Comparison of ENCODE assay signal across 8 cellular contexts in genomic region chr17:48037036-48037881, GRCh38. TPM values are rescaled to one million over a fixed set of nuclear protein-coding genes. Genes with fewer than 3 reads are reported as not detected.
DNase-seq lines count a peak whose midpoint lies in the region; ATAC-seq, FAIRE-seq and TF ChIP-seq lines count a peak whose summit lies in the region.

Gene COPZ2, minus strand, starts transcription at chr17:48037797. Its CDS starts 20 bp downstream, at chr17:48037777.

- intact Hi-C loops in HepG2 (cut with micrococcal nuclease; ENCODE audit: unreplicated experiment) = loop anchor here (1.0 kb wide), 1 partner anchor 37 kb away; no protein-coding TSS in a partner anchor

- H3K27ac ChIP-seq in BLaER1 (no peak within 1 kb of the TSS), HepG2 (ENCODE audit: extremely low read length, insufficient read depth, low read length) (no peak within 1 kb of the TSS)

- in situ Hi-C loops in HepG2 (cut with HindIII; ENCODE audit: extremely low pct_ligation_motif_present, low pct_unique_long_range_greater_than_20kb) = no loop called here

- peak; percentile 61 for ATAC-seq in HG02798 (IDR thresholded peaks at IDR 0.05; ENCODE audit: poor library complexity, unreplicated experiment)
- peak; percentile 89 for ATAC-seq in HepG2
- no peak for ATAC-seq in GM18517 (IDR thresholded peaks at IDR 0.05; ENCODE audit: unreplicated experiment)

- H3K4me3 ChIP-seq in BLaER1 (peak within 1 kb of the TSS; percentile 57), choroid plexus epithelial cell (ENCODE audit: low read depth, low read length) (peak within 1 kb of the TSS; percentile 77), HepG2 (replicated peaks in 1 of 3; ENCODE audit: insufficient read depth in 1 of 3, low read depth in 2 of 3, low read length in 3 of 3) (peak within 1 kb of the TSS; percentile 74 to 86 (median 82))

- H3K36me3 ChIP-seq in BLaER1 = no peaks in the 10 kb centered on the region
- H3K36me3 ChIP-seq in HepG2 (replicated peaks in 1 of 2; ENCODE audit: control insufficient read depth in 1 of 2, insufficient read depth in 2 of 2, low read length in 2 of 2) = no peaks in the 10 kb centered on the region

- no peak for TF ChIP-seq POLR2A in HepG2 (IDR thresholded peaks at IDR 0.05; ENCODE audit: insufficient read depth in 1 of 2, low read depth in 2 of 2, low read length in 2 of 2)

- H3K4me1 ChIP-seq in BLaER1 (peaks cover 8% of the 10 kb centered on the region; the same call in 1 of the 2 replicates), HepG2 (ENCODE audit: insufficient read depth, low read length) (peaks cover 27% of the 10 kb centered on the region)

- H3K9me3 ChIP-seq in BLaER1 = no peaks in the 10 kb centered on the region
- H3K9me3 ChIP-seq in HepG2 (ENCODE audit: low read length) = no peaks in the 10 kb centered on the region

- BruUV-seq in HepG2 (replicated peaks; lab: Mats Ljungman, UMichigan) = no TSS peak

- POLR2A ChIA-PET in HepG2 (lab: Yijun Ruan, JAX) = interaction anchor here (1.1 to 4.5 kb wide), 2 partner anchors 12 to 31 kb away, joined by 3 to 25 read pairs; partner anchors contain the start of gene NFE2L1

- H3K79me2 ChIP-seq in HepG2 (ENCODE audit: insufficient read depth, low read length) = no peaks in the 10 kb centered on the region

- peaks cover 24% of the 10 kb centered on the region for H4K20me1 ChIP-seq in BLaER1
- H4K20me1 ChIP-seq in HepG2 (ENCODE audit: insufficient read depth, low read length) = no peaks in the 10 kb centered on the region

- 2% methylated on average over 25 of the region's 81 CpGs for WGBS in HepG2 (ENCODE audit: low lambda C conversion rate)

- H3K4me2 ChIP-seq in BLaER1 (peak within 1 kb of the TSS; percentile 57), HepG2 (ENCODE audit: low read depth, low read length) (peak within 1 kb of the TSS; percentile 96)

- no peak for FAIRE-seq in HepG2 (lab: Jason Lieb, UNC)

- no peak for TF ChIP-seq EP300 in HepG2 (IDR thresholded peaks at IDR 0.05; ENCODE audit: low read depth in 2 of 2, low read length in 2 of 2)
- no peak for TF ChIP-seq EP300 in HepG2 (CRISPR knock-in tag; IDR thresholded peaks at IDR 0.05; ENCODE audit: borderline replicate concordance)

- peak; percentile 75 for TF ChIP-seq RAD21 in HepG2 (CRISPR knock-in tag; IDR thresholded peaks at IDR 0.05)

- TF ChIP-seq CTCF in choroid plexus epithelial cell (conservative IDR thresholded peaks at IDR 0.05; ENCODE audit: low read depth, low read length) = peak; percentile 68
- TF ChIP-seq CTCF in HepG2 (CRISPR knock-in tag; IDR thresholded peaks at IDR 0.05) = peak; percentile 85

- H2AFZ ChIP-seq in HepG2 (ENCODE audit: low read length) = no peak within 1 kb of the TSS

- CTCF ChIA-PET in HepG2 (lab: Yijun Ruan, JAX; ENCODE audit: low intra/inter-chr PET ratio, low total read pairs) = interaction anchor here (1.7 to 2.3 kb wide), 2 partner anchors 11 to 37 kb away, joined by 4 to 19 read pairs; no protein-coding TSS in a partner anchor

- H3K9ac ChIP-seq in BLaER1 (no peak within 1 kb of the TSS), HepG2 (ENCODE audit: insufficient read depth, low read depth, low read length) (peak within 1 kb of the TSS; percentile 62)

- H3K27me3 ChIP-seq in BLaER1 (peaks cover 76% of the 10 kb centered on the region), HepG2 (ENCODE audit: control insufficient read depth in 1 of 2, insufficient read depth in 2 of 2, low read length in 2 of 2) (peaks cover 1 to 54% of the 10 kb centered on the region in 2 experiments; a peak in 4 of 5 replicates)

- DNase-seq in activated CD4-positive, CD25-positive, alpha-beta regulatory T cell (lab: John Stamatoyannopoulos, UW) = peak in 3 of 4 experiments; percentile 34 to 41 (median 38)
- DNase-seq in choroid plexus epithelial cell (ENCODE audit: low read depth) (peak; percentile 58), HepG2 (ENCODE audit: low spot score) (peak; percentile 50), NCI-H2196 (lab: John Stamatoyannopoulos, UW; ENCODE audit: unreplicated experiment) (no peak)
- DNase-seq in stimulated activated CD4-positive, alpha-beta T cell treated with anti-CD3 and anti-CD28 coated beads, Interleukin-4, amount 100 ng/mL, for 48 hours (ENCODE audit: low read depth in 2 of 2) = peak; percentile 52 to 57

TF ChIP-seq in HepG2, 621 proteins besides CTCF, POLR2A, EP300 and RAD21 (continues in another document):
- TF ChIP-seq RBM22 (optimal IDR thresholded peaks at IDR 0.05; ENCODE audit: low read length) (no peak), ZNF232 (CRISPR knock-in tag; IDR thresholded peaks at IDR 0.05; ENCODE audit: borderline replicate concordance) (no peak; the same call in 1 of the 2 replicates), ZNF468 (CRISPR knock-in tag; IDR thresholded peaks at IDR 0.05) (no peak; the same call in 1 of the 2 replicates), KDM3A (CRISPR knock-in tag; IDR thresholded peaks at IDR 0.05; ENCODE audit: low read depth) (peak; percentile 61; the same call in 1 of the 2 replicates), ZNF800 (CRISPR knock-in tag; IDR thresholded peaks at IDR 0.05) (peak; percentile 72; the same call in 1 of the 2 replicates), HIC2 (CRISPR knock-in tag; IDR thresholded peaks at IDR 0.05; ENCODE audit: low read depth) (peak; percentile 99), BORCS8-MEF2B (CRISPR knock-in tag; IDR thresholded peaks at IDR 0.05) (0 out of 2 replicates have a peak, but pooled peaks have one; percentile 37), ZSCAN31 (CRISPR knock-in tag; IDR thresholded peaks at IDR 0.05; ENCODE audit: low read depth) (peak; percentile 17; the same call in 1 of the 2 replicates), ZNF282 (IDR thresholded peaks at IDR 0.05; ENCODE audit: partially characterized antibody) (no peak), CAMTA2 (CRISPR knock-in tag; IDR thresholded peaks at IDR 0.05; ENCODE audit: borderline replicate concordance) (no peak), ZNF451 (CRISPR knock-in tag; IDR thresholded peaks at IDR 0.05) (0 out of 2 replicates have a peak, but pooled peaks have one; percentile 45), ZNF674 (CRISPR knock-in tag; IDR thresholded peaks at IDR 0.05; ENCODE audit: low read depth) (no peak), KDM6A (CRISPR knock-in tag; IDR thresholded peaks at IDR 0.05; ENCODE audit: low read depth) (no peak), TP53 (CRISPR knock-in tag; conservative IDR thresholded peaks at IDR 0.05) (no peak), CENPX (CRISPR knock-in tag; IDR thresholded peaks at IDR 0.05) (no peak), ZNF605 (CRISPR knock-in tag; IDR thresholded peaks at IDR 0.05) (no peak)

RNA-seq across cellular contexts. Expression of gene COPZ2, which starts in this region (rescaled TPM):
- 0.74 and 1.5 TPM in 2 replicates for total RNA-seq in HepG2 (2016; rRNA removed; fragmentation: Illumina TruSeq; extraction: Trizol)
- 0.81 and 1.5 TPM in 2 replicates for total RNA-seq in HepG2 (2016; cell fraction: cytosol; rRNA removed; fragmentation: Illumina TruSeq; extraction: Trizol; ENCODE audit: low read depth)
- 0.91 TPM in 1 of 2 replicates, not detected in the other for total RNA-seq in HepG2 (2016; cell fraction: insoluble cytoplasmic fraction; rRNA removed; fragmentation: Illumina TruSeq; extraction: Trizol)
- 0.96 and 1.8 TPM in 2 replicates for total RNA-seq in HepG2 (2016; cell fraction: membrane; rRNA removed; fragmentation: Illumina TruSeq; extraction: Trizol)
- 1.4 TPM in 1 of 2 replicates, not detected in the other for total RNA-seq in HepG2 (2016; cell fraction: nucleus; rRNA removed; fragmentation: Illumina TruSeq; extraction: Trizol)
- 0.48 and 0.61 TPM in 2 replicates for polyA plus RNA-seq in HepG2 (2011; rRNA removed)
- 0.48 and 0.96 TPM in 2 replicates for polyA plus RNA-seq in HepG2 (2011; cell fraction: cytosol; rRNA removed)
- 0.68 and 0.90 TPM in 2 replicates for polyA plus RNA-seq in HepG2 (2011; cell fraction: nucleus; rRNA removed)
- 0.63 and 1.8 TPM in 2 replicates for polyA plus RNA-seq in HepG2 (2012)
- polyA plus RNA-seq in HepG2 (2016; cell fraction: cytosol; fragmentation: Illumina TruSeq; extraction: Trizol; ENCODE audit: low read depth) = 2.3 and 2.4 TPM in 2 replicates
- 0.87 and 4.9 TPM in 2 replicates for polyA plus RNA-seq in HepG2 (2016; cell fraction: insoluble cytoplasmic fraction; fragmentation: Illumina TruSeq; extraction: Trizol; ENCODE audit: low read depth)
- 1.1 and 2.1 TPM in 2 replicates for polyA plus RNA-seq in HepG2 (2016; cell fraction: membrane; fragmentation: Illumina TruSeq; extraction: Trizol; ENCODE audit: low read depth)
- polyA plus RNA-seq in HepG2 (2016; cell fraction: nucleus; fragmentation: Illumina TruSeq; extraction: Trizol; ENCODE audit: insufficient read depth, low read depth) = 2.4 TPM in 1 of 2 replicates, not detected in the other
- 0.50 and 0.94 TPM in 2 replicates for polyA minus RNA-seq in HepG2 (2011; rRNA and poly(A)+ RNA removed; ENCODE audit: low replicate concordance)
- polyA minus RNA-seq in HepG2 (2011; cell fraction: cytosol; rRNA and poly(A)+ RNA removed) = not detected in 2 replicates
- 0.77 TPM in 1 of 2 replicates, not detected in the other for polyA minus RNA-seq in HepG2 (2011; cell fraction: nucleus; rRNA and poly(A)+ RNA removed)
